In the genomic region with DNA sequence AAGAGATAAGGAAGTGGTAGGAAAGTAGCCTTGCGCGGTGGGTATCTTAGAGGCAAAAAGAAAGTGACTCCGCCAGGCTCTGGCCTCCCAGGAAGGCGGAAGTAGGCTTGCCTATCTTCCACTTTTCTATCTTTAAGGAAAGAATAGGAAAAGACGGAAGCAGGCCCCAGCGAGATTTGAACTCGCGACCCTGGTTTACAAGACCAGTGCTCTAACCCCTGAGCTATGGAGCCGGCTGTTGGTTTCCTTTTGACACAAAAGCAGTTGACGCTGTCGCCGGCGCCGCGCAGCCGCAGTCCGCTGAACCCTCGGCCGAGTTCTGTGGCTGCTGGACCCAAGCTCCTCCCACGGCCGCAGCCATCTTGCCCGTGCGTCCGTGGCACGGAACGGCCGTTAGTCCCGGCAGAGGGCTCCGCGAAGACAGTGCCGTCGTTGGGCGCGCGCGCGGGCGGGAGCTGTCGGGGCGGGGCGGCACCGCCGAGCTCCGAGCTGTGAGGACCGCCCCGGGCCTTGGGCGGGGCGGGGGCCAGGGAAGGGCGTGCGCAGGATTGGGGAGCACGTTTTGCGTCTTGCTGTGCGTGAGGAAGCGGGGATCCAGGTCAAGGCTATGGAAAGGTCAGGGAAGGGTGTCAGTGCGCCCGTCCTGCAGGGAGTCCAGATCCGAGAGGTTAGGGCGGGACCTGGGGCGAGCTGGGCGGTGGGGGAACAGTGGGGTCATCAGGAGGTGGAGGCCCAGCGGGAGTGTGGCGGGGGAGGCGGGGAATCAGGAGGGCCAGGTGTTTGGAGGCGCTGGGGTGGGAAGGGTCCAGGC, we compare ENCODE assay signal across 8 cellular contexts. TPM values are rescaled to one million over a fixed set of nuclear protein-coding genes. Genes with fewer than 3 reads are reported as not detected.
DNase-seq lines count a peak whose midpoint lies in the region; ATAC-seq lines count a peak whose summit lies in the region.

No MANE protein-coding gene starts in this region.

- H3K4me1 ChIP-seq in SJCRH30 (peaks cover 3% of the 10 kb centered on the region; the same call in 1 of the 2 replicates), iPS DF 6.9 (ENCODE audit: control insufficient read depth, insufficient read depth, low read length) (peaks cover 3% of the 10 kb centered on the region; the same call in 1 of the 2 replicates), skeletal muscle tissue (ENCODE audit: control insufficient read depth in 3 of 3, insufficient read depth in 3 of 3, low read length in 3 of 3) (peaks cover 23 to 52% (median 52%) of the 10 kb centered on the region in 3 donors)

- no peaks in the 10 kb centered on the region for H3K27me3 ChIP-seq in SJCRH30
- H3K27me3 ChIP-seq in iPS DF 6.9 (ENCODE audit: control insufficient read depth, insufficient read depth, low read length), result peaks cover 17% of the 10 kb centered on the region
- no peaks in the 10 kb centered on the region for H3K27me3 ChIP-seq in skeletal muscle tissue (ENCODE audit: control insufficient read depth in 3 of 3, insufficient read depth in 3 of 3, low read length in 3 of 3)

- peak overlapping the region; percentile 86 to 92 (median 90) for H3K9ac ChIP-seq in skeletal muscle tissue (ENCODE audit: low read depth in 1 of 3, low read length in 3 of 3)

- peak; percentile 92 to 96 for DNase-seq in SJCRH30
- DNase-seq in astrocyte of the hippocampus (ENCODE audit: low read depth, low spot score), result peak; percentile 98
- no peak for DNase-seq in iPS DF 6.9 (ENCODE audit: low read depth, low spot score)
- no peak for DNase-seq in NCI-H510A treated with DMSO at 0.1 percent for 48 hours (lab: John Stamatoyannopoulos, UW)
- DNase-seq in SW 1271 (lab: John Stamatoyannopoulos, UW), result no peak

- H3K4me3 ChIP-seq in SJCRH30 (peak overlapping the region; percentile 81), iPS DF 6.9 (ENCODE audit: low read length) (peak overlapping the region; percentile 78), skeletal muscle tissue (ENCODE audit: low read length in 3 of 3) (peak overlapping the region; percentile 80 to 96 (median 92))

- H3K36me3 ChIP-seq in SJCRH30 (no peaks in the 10 kb centered on the region), iPS DF 6.9 (ENCODE audit: control insufficient read depth, insufficient read depth, low read length) (no peaks in the 10 kb centered on the region), skeletal muscle tissue (ENCODE audit: control insufficient read depth in 3 of 3, insufficient read depth in 3 of 3, low read length in 3 of 3) (peaks cover 3 to 11% (median 7%) of the 10 kb centered on the region in 3 donors)

- ATAC-seq in GM18499 (IDR thresholded peaks at IDR 0.05; ENCODE audit: insufficient read depth, unreplicated experiment), result peak; percentile 41
- peak; percentile 56 for ATAC-seq in HG02870 (IDR thresholded peaks at IDR 0.05; ENCODE audit: unreplicated experiment)

- H3K27ac ChIP-seq in SJCRH30, result peak overlapping the region; percentile 64
- H3K27ac ChIP-seq in iPS DF 6.9 (ENCODE audit: low read length), result no peak overlapping the region
- H3K27ac ChIP-seq in skeletal muscle tissue (ENCODE audit: low read depth, low read length), result peak overlapping the region; percentile 89

- no peaks in the 10 kb centered on the region for H3K9me3 ChIP-seq in SJCRH30 (replicated peaks)
- no peaks in the 10 kb centered on the region for H3K9me3 ChIP-seq in iPS DF 6.9 (ENCODE audit: control insufficient read depth, insufficient read depth, low read length)
- H3K9me3 ChIP-seq in skeletal muscle tissue (ENCODE audit: control insufficient read depth in 3 of 3, low read length in 3 of 3), result no peaks in the 10 kb centered on the region

- no CpG with 5 or more reads among the region's 64 CpGs for WGBS in iPS DF 6.9 (ENCODE audit: insufficient coverage, insufficient read length)

RNA-seq across cellular contexts. Expression of gene TRIM7, which starts 13.3 kb away (rescaled TPM):
- 6.9 and 9.0 TPM in 2 replicates for total RNA-seq in SJCRH30 (2014; rRNA removed; shearing (Covaris generic))
- 9.9 TPM for total RNA-seq in skeletal muscle tissue

RNA-seq across cellular contexts. Expression of gene TRIM41, which starts 31.4 kb away (rescaled TPM):
- 15.2 and 17.8 TPM in 2 replicates for total RNA-seq in SJCRH30 (2014; rRNA removed; shearing (Covaris generic))
- 15.1 TPM for total RNA-seq in skeletal muscle tissue

RNA-seq across cellular contexts. Expression of gene OR2V2, which starts 44.3 kb away (rescaled TPM):
- not detected in 2 replicates for total RNA-seq in SJCRH30 (2014; rRNA removed; shearing (Covaris generic))
- not detected for total RNA-seq in skeletal muscle tissue

RNA-seq across cellular contexts. Expression of gene RACK1, which starts 52.0 kb away (rescaled TPM):
- 5,838 and 6,264 TPM in 2 replicates for total RNA-seq in SJCRH30 (2014; rRNA removed; shearing (Covaris generic))
- total RNA-seq in skeletal muscle tissue, result 4,748 TPM

Comparison
In these comparisons a context has a peak if more than half of its experiments do, and no peak if none do; other contexts are left out.
1. DNase-seq: peak in SJCRH30 (2 of 2) and astrocyte of the hippocampus (single experiment); none in iPS DF 6.9 (single experiment), NCI-H510A treated with DMSO at 0.1 percent for 48 hours (single experiment) and SW 1271 (0 of 2).
2. Peak in every context shown above with its lines, with median percentiles within 50 percentile points of each other: H3K4me3 ChIP-seq.